In the genomic region with DNA sequence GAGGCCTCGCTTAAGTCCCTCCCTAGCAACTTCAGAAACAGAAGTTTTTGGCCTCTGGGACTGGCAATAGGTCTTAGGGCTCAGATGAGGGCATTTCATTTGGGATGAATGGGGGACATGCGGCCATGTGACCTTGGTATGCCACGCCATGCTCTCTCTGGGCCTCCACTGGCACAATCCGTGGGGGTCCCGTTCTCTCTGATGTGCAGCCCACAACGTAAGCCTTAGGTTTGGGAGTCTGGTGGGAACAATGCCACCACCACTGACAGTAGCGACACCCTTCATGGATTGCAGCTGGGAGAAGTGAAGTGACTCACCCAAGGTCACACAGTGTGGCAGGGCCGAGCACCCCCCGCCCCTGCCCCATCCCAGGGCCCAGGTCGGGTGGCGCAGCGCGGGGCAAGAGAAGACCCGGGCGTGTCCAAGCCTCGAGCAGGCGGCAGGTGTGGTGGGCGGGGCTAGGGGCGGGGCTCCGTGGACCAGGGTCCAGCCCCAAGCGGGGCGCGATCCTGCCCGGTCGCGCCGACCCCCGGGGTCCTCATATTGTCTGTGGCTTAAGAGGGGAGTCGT, we compare ENCODE assay signal across 8 cellular contexts. TPM values are rescaled to one million over a fixed set of nuclear protein-coding genes. Genes with fewer than 3 reads are reported as not detected.
A peak's percentile ranks its signal among the peaks of the same experiment; 100 is the strongest.
DNase-seq lines count a peak whose midpoint lies in the region; ATAC-seq and TF ChIP-seq lines count a peak whose summit lies in the region.

No MANE protein-coding gene starts in this region.

- H3K27ac ChIP-seq in mesodermal cell (ENCODE audit: low read depth, low read length, severe bottlenecking) (no peak overlapping the region), transverse colon (peak overlapping the region; percentile 98 to 100 (median 99))

- peaks cover 10% of the 10 kb centered on the region for H3K36me3 ChIP-seq in mesodermal cell (ENCODE audit: control insufficient read depth, insufficient read depth, low read length)
- no peaks in the 10 kb centered on the region for H3K36me3 ChIP-seq in transverse colon

- ATAC-seq in HG02840 (IDR thresholded peaks at IDR 0.05; ENCODE audit: low FRiP score, unreplicated experiment), result no peak

- no peak for TF ChIP-seq POLR2A in transverse colon (IDR thresholded peaks at IDR 0.05)

- intact Hi-C loops in transverse colon (cut with DNase I; ENCODE audit: low total_unique reads), result loop anchor here (1.0 to 5.0 kb wide), 3 partner anchors 103 to 271 kb away; no protein-coding TSS in a partner anchor

- DNase-seq in ELR (ENCODE audit: low read depth) (peak; percentile 29), RPMI8226 (peak; percentile 60), T47D (ENCODE audit: low read depth in 1 of 2, low spot score in 1 of 2) (peak; percentile 48 to 54), transverse colon (peak; percentile 88), NCI-H2107 treated with DMSO at 0.1 percent for 48 hours (lab: John Stamatoyannopoulos, UW; ENCODE audit: unreplicated experiment) (no peak), GM13977 (ENCODE audit: low spot score) (no peak)

- H3K4me1 ChIP-seq in mesodermal cell (ENCODE audit: control insufficient read depth, insufficient read depth, low read length, poor library complexity, severe bottlenecking), result peaks cover 15% of the 10 kb centered on the region
- H3K4me1 ChIP-seq in transverse colon, result peaks cover 4 to 41% (median 30%) of the 10 kb centered on the region in 4 donors

- whole genome bisulfite sequencing in mesodermal cell (ENCODE audit: insufficient coverage in 2 of 2), 2 experiments, result 55 to 62% methylated on average over 11 to 22 of the region's 29 CpGs
- 4 to 63% methylated on average over 11 to 12 of the region's 29 CpGs for WGBS in transverse colon (ENCODE audit: low coverage in 1 of 2), 2 donors

- TF ChIP-seq CTCF in transverse colon (IDR thresholded peaks at IDR 0.05), result no peak
- TF ChIP-seq CTCF in GM13977 (IDR thresholded peaks at IDR 0.05; ENCODE audit: extremely low read depth, insufficient read depth, missing control alignments), result no peak

- TF ChIP-seq EP300 in transverse colon (IDR thresholded peaks at IDR 0.05; ENCODE audit: low read depth), result no peak

- H3K9me3 ChIP-seq in mesodermal cell (ENCODE audit: control insufficient read depth, low read length) (no peaks in the 10 kb centered on the region), transverse colon (no peaks in the 10 kb centered on the region)

- H3K4me3 ChIP-seq in mesodermal cell (ENCODE audit: extremely low read depth, insufficient read depth, low read length, poor library complexity, severe bottlenecking) (peak overlapping the region; percentile 76), transverse colon (peak overlapping the region; percentile 82 to 93 (median 90))

- in situ Hi-C loops in T47D (cut with HindIII; ENCODE audit: low pct_unique_long_range_greater_than_20kb, low sequenced_read_pairs) (no loop called here), transverse colon (cut with MboI; ENCODE audit: low pct_ligation_motif_present in 1 of 4, low pct_unique_long_range_greater_than_20kb in 1 of 4, low sequenced_read_pairs in 3 of 4) (loop anchor here (5.0 to 25.0 kb wide), 5 partner anchors 273 to 548 kb away; partner anchors contain the start of gene PARD6B (in 1 of the 4)), GM13977 (cut with MboI; ENCODE audit: low pct_unique_long_range_greater_than_20kb, low sequenced_read_pairs, unreplicated experiment) (loop anchor here (5.0 to 25.0 kb wide), 3 partner anchors 202 to 385 kb away; partner anchors contain the start of gene SNAI1)

- H3K27me3 ChIP-seq in transverse colon, result no peaks in the 10 kb centered on the region

RNA-seq across cellular contexts. Expression of gene CEBPB, which starts 0.9 kb away (rescaled TPM):
- 23.6 TPM for polyA plus RNA-seq in mesodermal cell (2013, experiment 1 of 2)
- polyA plus RNA-seq in mesodermal cell (2013, experiment 2 of 2), result 19.7 TPM
- total RNA-seq in transverse colon, result 10 to 100 TPM; 26.1 to 78.9 (median 57.1) TPM

RNA-seq across cellular contexts. Expression of gene PEDS1, which starts 36.2 kb away (rescaled TPM):
- 40.5 TPM for polyA plus RNA-seq in mesodermal cell (2013, experiment 1 of 2)
- polyA plus RNA-seq in mesodermal cell (2013, experiment 2 of 2), result 35.7 TPM
- 10 to 100 TPM in 3 of 4 donors, 1 to 10 TPM in 1; 9.6 to 30.9 (median 23.2) TPM for total RNA-seq in transverse colon

Comparison
In these comparisons a context has a peak if more than half of its experiments do, and no peak if none do; other contexts are left out.
1. DNase-seq: peak in ELR (single experiment), RPMI8226 (single experiment), T47D (2 of 2) and transverse colon (single experiment); none in NCI-H2107 treated with DMSO at 0.1 percent for 48 hours (single experiment) and GM13977 (single experiment).